ENCODE assay signal across 8 cellular contexts in the genomic region with DNA sequence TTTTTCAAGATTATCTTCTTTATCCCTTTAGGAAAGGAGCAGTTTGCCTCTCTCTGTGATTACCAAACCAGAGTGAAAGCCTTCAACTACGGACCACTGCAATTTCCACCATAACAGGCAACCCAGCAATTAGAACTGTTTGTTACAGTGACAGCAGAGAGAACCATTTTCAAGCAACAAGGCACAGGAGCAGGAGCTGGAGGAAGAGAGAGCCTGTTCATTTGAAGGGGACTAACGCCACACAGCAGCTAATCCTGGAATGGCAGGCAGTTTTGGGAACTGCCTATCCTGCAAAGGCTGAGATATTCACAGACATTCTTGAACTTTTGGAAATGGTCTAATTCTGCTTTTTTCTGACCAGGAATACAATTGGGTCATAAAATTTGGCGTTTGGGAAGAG.
DNase-seq lines count a peak whose midpoint lies in the region; ATAC-seq and TF ChIP-seq lines count a peak whose summit lies in the region.

No MANE protein-coding gene starts in this region.

- POLR2A ChIA-PET in GM10248 (lab: Yijun Ruan, JAX) = no interaction called here

- no peaks in the 10 kb centered on the region for H3K9me3 ChIP-seq in left lung
- no peaks in the 10 kb centered on the region for H3K9me3 ChIP-seq in body of pancreas

- H3K27me3 ChIP-seq in left lung (no peaks in the 10 kb centered on the region), body of pancreas (no peaks in the 10 kb centered on the region)

- no peak for TF ChIP-seq POLR2A in body of pancreas (IDR thresholded peaks at IDR 0.05)

- WGBS in body of pancreas, 2 donors = 21 to 39% methylated on average over 3 of the region's 3 CpGs

- no peak overlapping the region for H3K27ac ChIP-seq in left lung
- H3K27ac ChIP-seq in body of pancreas = no peak overlapping the region

- H3K36me3 ChIP-seq in left lung = no peaks in the 10 kb centered on the region
- H3K36me3 ChIP-seq in body of pancreas (replicated peaks in 1 of 2; ENCODE audit: insufficient read depth in 1 of 2, low read depth in 2 of 2) = no peaks in the 10 kb centered on the region

- DNase-seq in DMS153 treated with DMSO at 0.1 percent for 48 hours (lab: John Stamatoyannopoulos, UW; ENCODE audit: unreplicated experiment) (peak; percentile 66), NCI-H187 treated with DMSO at 0.1 percent for 48 hours (lab: John Stamatoyannopoulos, UW) (peak; percentile 5), amygdala (lab: John Stamatoyannopoulos, UW) (peak in 29 of 56 donors; percentile 0 to 53 (median 10)), left lung (no peak), GM10248 (ENCODE audit: extremely low spot score) (no peak), body of pancreas (no peak), activated gamma-delta T cell treated with Interleukin-2 at 50 U/mL for 16 hours (no peak)

- no peaks in the 10 kb centered on the region for H3K4me1 ChIP-seq in left lung
- no peaks in the 10 kb centered on the region for H3K4me1 ChIP-seq in body of pancreas

- intact Hi-C loops in left lung (cut with DNase I) = no loop called here
- intact Hi-C loops in body of pancreas (cut with DNase I) = no loop called here

- CTCF ChIA-PET in GM10248 (lab: Yijun Ruan, JAX) = interaction anchor here (1.4 to 1.5 kb wide), 2 partner anchors 12 to 21 kb away, joined by 4 to 6 read pairs; no protein-coding TSS in a partner anchor

- peak; percentile 25 for ATAC-seq in left lung
- ATAC-seq in body of pancreas = no peak
- no peak for ATAC-seq in GM19023 (IDR thresholded peaks at IDR 0.05; ENCODE audit: unreplicated experiment)

- H3K4me3 ChIP-seq in left lung = no peak overlapping the region
- H3K4me3 ChIP-seq in body of pancreas = no peak overlapping the region

- TF ChIP-seq CTCF in left lung (IDR thresholded peaks at IDR 0.05) = no peak
- TF ChIP-seq CTCF in GM10248 (IDR thresholded peaks at IDR 0.05; ENCODE audit: control extremely low read depth, extremely low read depth, low read depth, missing control alignments) = no peak
- no peak for TF ChIP-seq CTCF in body of pancreas (IDR thresholded peaks at IDR 0.05)

Comparison
In these comparisons a context has a peak if more than half of its experiments do, and no peak if none do; other contexts are left out.
1. DNase-seq: peak in DMS153 treated with DMSO at 0.1 percent for 48 hours (single experiment), NCI-H187 treated with DMSO at 0.1 percent for 48 hours (single experiment) and amygdala (29 of 56); none in left lung (0 of 2), GM10248 (single experiment), body of pancreas (0 of 4) and activated gamma-delta T cell treated with Interleukin-2 at 50 U/mL for 16 hours (single experiment).